Comparison of ENCODE assay signal across 1 cellular context in genomic region chr5:24643880-24644279, GRCh38.
TF ChIP-seq lines count a peak whose summit lies in the region.

No MANE protein-coding gene starts in this region.

TF ChIP-seq in neural cell, 6 proteins besides CTCF, POLR2A, EP300 and RAD21:
- no peak for TF ChIP-seq REST (IDR thresholded peaks at IDR 0.05; ENCODE audit: borderline replicate concordance)
- no peak for TF ChIP-seq MXI1 (conservative IDR thresholded peaks at IDR 0.05; ENCODE audit: poor library complexity, severe bottlenecking)
- no peak for TF ChIP-seq TAF1 (IDR thresholded peaks at IDR 0.05; ENCODE audit: low read depth)
- TF ChIP-seq SMC3 (conservative IDR thresholded peaks at IDR 0.05; ENCODE audit: poor library complexity), result no peak
- no peak for TF ChIP-seq POLR2AphosphoS5 (IDR thresholded peaks at IDR 0.05)
- no peak for TF ChIP-seq EZH2 (IDR thresholded peaks at IDR 0.05; ENCODE audit: borderline replicate concordance, insufficient read depth, low read length, poor library complexity, severe bottlenecking)
